In the genomic region with DNA sequence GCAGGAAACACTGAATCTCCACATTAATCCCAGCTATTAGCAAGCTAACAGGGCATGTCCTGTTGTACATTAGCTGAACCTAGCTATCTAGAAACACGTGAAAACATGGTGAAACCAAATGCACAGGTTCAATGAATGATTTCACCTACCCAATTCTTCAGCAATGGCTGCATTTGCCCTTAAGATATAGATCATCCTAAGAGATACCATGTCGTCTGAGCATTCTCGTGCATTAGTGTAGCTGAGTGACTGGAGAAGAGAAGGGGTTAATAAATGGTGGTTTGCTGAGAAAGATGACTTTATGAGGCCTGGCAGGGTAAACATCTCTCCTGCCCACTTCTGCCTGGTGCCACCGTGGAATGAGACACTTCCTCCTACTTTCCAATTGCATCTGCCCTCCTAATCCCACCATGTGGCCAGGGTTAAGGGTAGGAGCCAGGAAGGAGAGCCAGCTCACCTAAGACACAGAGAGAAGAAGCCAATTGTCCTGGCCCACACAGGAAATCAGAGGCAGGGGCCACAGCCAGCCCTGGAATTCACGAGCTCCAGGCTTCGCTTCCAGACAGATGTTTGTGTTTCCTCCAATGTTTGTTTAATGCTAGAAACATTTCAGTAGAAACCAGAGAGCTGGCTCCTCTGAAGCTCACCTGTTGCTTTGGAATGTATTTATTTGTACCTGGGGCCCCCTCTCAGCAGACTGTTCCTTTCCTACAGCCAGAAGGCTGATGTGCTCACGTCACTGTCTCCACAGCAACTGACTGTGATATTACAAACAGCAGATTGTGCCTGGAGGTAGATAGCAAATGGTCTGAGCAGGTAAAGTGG, we compare ENCODE assay signal across 14 cellular contexts.
DNase-seq lines count a peak whose midpoint lies in the region; ATAC-seq and TF ChIP-seq lines count a peak whose summit lies in the region.
"Had no signal": no experiment of that assay in that cellular context is flagged by ENCODE, and none has a peak within 500 bp of the region (broad histone marks: within the 10 kb centered on the region; RNA-seq: fewer than 3 reads in every experiment).

No MANE protein-coding gene starts in this region.

- no peak overlapping the region for H3K9ac ChIP-seq in colonic mucosa (ENCODE audit: low read depth in 2 of 2, low read length in 2 of 2)

- H3K4me3 Mint-ChIP-seq in activated T-cell treated with anti-CD3 and anti-CD28 coated beads, Interleukin-2, amount 50 U/mL, for 24 hours: no peak overlapping the region
- H3K4me3 Mint-ChIP-seq in activated T-cell treated with anti-CD3 and anti-CD28 coated beads, Interleukin-2, amount 50 U/mL, for 72 hours: no peak overlapping the region
- H3K4me3 Mint-ChIP-seq in natural killer cell treated with Interleukin-12 subunit alpha and Interleukin-12 subunit beta and Interleukin-15 and Interleukin-18, amount 100 ng/mL, for 72 hours: no peak overlapping the region

- no peaks in the 10 kb centered on the region for H3K36me3 Mint-ChIP-seq in activated T-cell treated with anti-CD3 and anti-CD28 coated beads, Interleukin-2, amount 50 U/mL, for 24 hours (ENCODE audit: low read depth)
- H3K36me3 Mint-ChIP-seq in activated T-cell treated with anti-CD3 and anti-CD28 coated beads, Interleukin-2, amount 50 U/mL, for 72 hours (ENCODE audit: insufficient read depth in 2 of 2): peaks cover 0 to 2% of the 10 kb centered on the region in 2 donors
- H3K36me3 Mint-ChIP-seq in natural killer cell treated with Interleukin-12 subunit alpha and Interleukin-12 subunit beta and Interleukin-15 and Interleukin-18, amount 100 ng/mL, for 72 hours: no peaks in the 10 kb centered on the region

- no peaks in the 10 kb centered on the region for H3K27me3 Mint-ChIP-seq in activated T-cell treated with anti-CD3 and anti-CD28 coated beads, Interleukin-2, amount 50 U/mL, for 24 hours
- peaks cover 6% of the 10 kb centered on the region for H3K27me3 Mint-ChIP-seq in activated T-cell treated with anti-CD3 and anti-CD28 coated beads, Interleukin-2, amount 50 U/mL, for 72 hours (ENCODE audit: low read depth)
- peaks cover 0 to 4% of the 10 kb centered on the region in 2 donors for H3K27me3 Mint-ChIP-seq in natural killer cell treated with Interleukin-12 subunit alpha and Interleukin-12 subunit beta and Interleukin-15 and Interleukin-18, amount 100 ng/mL, for 72 hours

- no peak for DNase-seq in activated T-cell treated with anti-CD3 and anti-CD28 coated beads, Interleukin-2, amount 50 U/mL, for 24 hours
- no peak for DNase-seq in activated T-cell treated with anti-CD3 and anti-CD28 coated beads, Interleukin-2, amount 50 U/mL, for 72 hours
- DNase-seq in colonic mucosa (peak; percentile 50), lower lobe of right lung (peak; percentile 72), upper lobe of left lung (peak in 1 of 2 donors; percentile 82), mucosa of gallbladder (ENCODE audit: low spot score) (no peak)
- no peak for DNase-seq in natural killer cell treated with Interleukin-12 subunit alpha and Interleukin-12 subunit beta and Interleukin-15 and Interleukin-18, amount 100 ng/mL, for 72 hours (ENCODE audit: low spot score)
- DNase-seq: ACHN; activated CD4-positive, alpha-beta T cell treated with anti-CD3 and anti-CD28 coated beads, Interleukin-2, amount 50 U/mL, for 4 hours; activated gamma-delta T cell; NCI-H226; PC-3; testis had no signal

- peaks cover 25% of the 10 kb centered on the region for H3K4me1 Mint-ChIP-seq in activated T-cell treated with anti-CD3 and anti-CD28 coated beads, Interleukin-2, amount 50 U/mL, for 24 hours (ENCODE audit: low read depth)
- H3K4me1 Mint-ChIP-seq in activated T-cell treated with anti-CD3 and anti-CD28 coated beads, Interleukin-2, amount 50 U/mL, for 72 hours (ENCODE audit: low read depth): peaks cover 13% of the 10 kb centered on the region
- H3K4me1 Mint-ChIP-seq in natural killer cell treated with Interleukin-12 subunit alpha and Interleukin-12 subunit beta and Interleukin-15 and Interleukin-18, amount 100 ng/mL, for 72 hours (ENCODE audit: low read depth in 2 of 2): peaks cover 8 to 20% of the 10 kb centered on the region in 2 donors

- no peak overlapping the region for H3K27ac ChIP-seq in colonic mucosa
- peak overlapping the region; percentile 77 for H3K27ac ChIP-seq in lower lobe of right lung
- peak overlapping the region; percentile 36 to 75 (median 66) for H3K27ac ChIP-seq in upper lobe of left lung
- H3K27ac ChIP-seq: testis had no signal

- peak in 1 of 4 donors; percentile 40 for TF ChIP-seq POLR2A in upper lobe of left lung (IDR thresholded peaks at IDR 0.05)

- H3K9me3 ChIP-seq in colonic mucosa (no peaks in the 10 kb centered on the region), lower lobe of right lung (no peaks in the 10 kb centered on the region), upper lobe of left lung (no peaks in the 10 kb centered on the region)
- H3K9me3 ChIP-seq: testis had no signal

- ATAC-seq in activated T-cell treated with anti-CD3 and anti-CD28 coated beads, Interleukin-2, amount 50 U/mL, for 72 hours (replicated peaks in 1 of 2): no peak
- ATAC-seq in lower lobe of right lung (peak; percentile 91 to 95), upper lobe of left lung (ENCODE audit: low FRiP score in 2 of 2) (peak; percentile 59 to 86), HG03460 (IDR thresholded peaks at IDR 0.05; ENCODE audit: unreplicated experiment) (no peak)
- no peak for ATAC-seq in natural killer cell treated with Interleukin-12 subunit alpha and Interleukin-12 subunit beta and Interleukin-15 and Interleukin-18, amount 100 ng/mL, for 72 hours
- ATAC-seq: PC-3 had no signal

- H3K36me3 ChIP-seq in colonic mucosa: no peaks in the 10 kb centered on the region
- no peaks in the 10 kb centered on the region for H3K36me3 ChIP-seq in lower lobe of right lung
- no peaks in the 10 kb centered on the region for H3K36me3 ChIP-seq in upper lobe of left lung

- no peaks in the 10 kb centered on the region for H3K9me3 Mint-ChIP-seq in activated T-cell treated with anti-CD3 and anti-CD28 coated beads, Interleukin-2, amount 50 U/mL, for 24 hours
- H3K9me3 Mint-ChIP-seq in activated T-cell treated with anti-CD3 and anti-CD28 coated beads, Interleukin-2, amount 50 U/mL, for 72 hours: peaks cover 6% of the 10 kb centered on the region in 2 donors
- no peaks in the 10 kb centered on the region for H3K9me3 Mint-ChIP-seq in natural killer cell treated with Interleukin-12 subunit alpha and Interleukin-12 subunit beta and Interleukin-15 and Interleukin-18, amount 100 ng/mL, for 72 hours

- H3K4me1 ChIP-seq in colonic mucosa: no peaks in the 10 kb centered on the region
- H3K4me1 ChIP-seq in lower lobe of right lung: no peaks in the 10 kb centered on the region
- peaks cover 0 to 16% (median 7%) of the 10 kb centered on the region in 4 donors for H3K4me1 ChIP-seq in upper lobe of left lung
- H3K4me1 ChIP-seq: testis had no signal

- TF ChIP-seq CTCF in colonic mucosa (IDR thresholded peaks at IDR 0.05) (no peak), lower lobe of right lung (IDR thresholded peaks at IDR 0.05) (no peak), upper lobe of left lung (IDR thresholded peaks at IDR 0.05) (no peak)

- 65 to 66% methylated on average over 7 of the region's 7 CpGs for whole genome bisulfite sequencing in upper lobe of left lung, 2 donors

- H3K4me3 ChIP-seq in colonic mucosa (no peak overlapping the region), lower lobe of right lung (no peak overlapping the region), upper lobe of left lung (no peak overlapping the region)
- H3K4me3 ChIP-seq: testis had no signal

- H3K27ac Mint-ChIP-seq in activated T-cell treated with anti-CD3 and anti-CD28 coated beads, Interleukin-2, amount 50 U/mL, for 24 hours: peak overlapping the region; percentile 6
- no peak overlapping the region for H3K27ac Mint-ChIP-seq in activated T-cell treated with anti-CD3 and anti-CD28 coated beads, Interleukin-2, amount 50 U/mL, for 72 hours
- H3K27ac Mint-ChIP-seq in natural killer cell treated with Interleukin-12 subunit alpha and Interleukin-12 subunit beta and Interleukin-15 and Interleukin-18, amount 100 ng/mL, for 72 hours: no peak overlapping the region

- TF ChIP-seq EP300 in upper lobe of left lung (IDR thresholded peaks at IDR 0.05): no peak

- intact Hi-C loops in colonic mucosa (cut with DNase I) (loop anchor here (5.0 to 10.0 kb wide), 2 partner anchors 114 to 278 kb away; no protein-coding TSS in a partner anchor), lower lobe of right lung (cut with DNase I) (no loop called here)

- H3K27me3 ChIP-seq in colonic mucosa (no peaks in the 10 kb centered on the region), lower lobe of right lung (ENCODE audit: low read depth) (no peaks in the 10 kb centered on the region), upper lobe of left lung (no peaks in the 10 kb centered on the region)
- H3K27me3 ChIP-seq: testis had no signal

Comparison
In these comparisons a context has a peak if more than half of its experiments do, and no peak if none do; other contexts are left out.
1. DNase-seq: peak in colonic mucosa (single experiment) and lower lobe of right lung (single experiment); none in activated T-cell treated with anti-CD3 and anti-CD28 coated beads, Interleukin-2, amount 50 U/mL, for 24 hours (single experiment), activated T-cell treated with anti-CD3 and anti-CD28 coated beads, Interleukin-2, amount 50 U/mL, for 72 hours (0 of 2), natural killer cell treated with Interleukin-12 subunit alpha and Interleukin-12 subunit beta and Interleukin-15 and Interleukin-18, amount 100 ng/mL, for 72 hours (single experiment) and mucosa of gallbladder (single experiment).
2. ATAC-seq: peak in lower lobe of right lung (2 of 2) and upper lobe of left lung (2 of 2); none in activated T-cell treated with anti-CD3 and anti-CD28 coated beads, Interleukin-2, amount 50 U/mL, for 72 hours (0 of 2), natural killer cell treated with Interleukin-12 subunit alpha and Interleukin-12 subunit beta and Interleukin-15 and Interleukin-18, amount 100 ng/mL, for 72 hours (0 of 2) and HG03460 (single experiment).